9 cellular contexts compared by ENCODE assay signal in the genomic region with DNA sequence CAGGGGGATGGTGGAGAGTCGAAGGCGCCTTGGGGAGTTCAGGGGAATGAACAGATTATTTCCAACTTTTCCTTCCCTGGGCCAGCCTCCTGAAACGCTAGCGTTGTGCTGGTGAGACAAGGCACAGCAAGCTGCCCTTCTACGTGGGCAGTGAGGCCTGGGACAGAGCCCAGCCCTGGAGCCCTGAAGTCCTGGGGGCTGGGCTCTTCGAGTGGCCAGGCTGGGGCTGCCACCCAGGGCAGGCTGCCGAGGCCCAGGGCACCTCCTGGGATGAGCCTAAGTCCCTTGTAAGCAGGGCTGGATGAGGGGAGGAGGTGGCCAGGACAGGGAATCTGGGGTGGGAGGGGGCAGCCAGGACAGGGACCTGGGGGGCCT. TPM values are rescaled to one million over a fixed set of nuclear protein-coding genes. Genes with fewer than 3 reads are reported as not detected.
A peak's percentile ranks its signal among the peaks of the same experiment; 100 is the strongest.
DNase-seq lines count a peak whose midpoint lies in the region; ATAC-seq, FAIRE-seq and TF ChIP-seq lines count a peak whose summit lies in the region.
"Had no signal": no experiment of that assay in that cellular context is flagged by ENCODE, and none has a peak within 500 bp of the region (broad histone marks: within the 10 kb centered on the region; RNA-seq: fewer than 3 reads in every experiment).

No MANE protein-coding gene starts in this region.

- no peak overlapping the region for H3K27ac ChIP-seq in astrocyte (ENCODE audit: low read depth, low read length)
- H3K27ac ChIP-seq in temporal lobe (ENCODE audit: low read depth, low read length), result peak overlapping the region; percentile 98

- H3K9me3 ChIP-seq in astrocyte (ENCODE audit: insufficient read depth, low read depth, low read length), result no peaks in the 10 kb centered on the region

- peak overlapping the region; percentile 98 for H2AFZ ChIP-seq in astrocyte (ENCODE audit: low read depth, low read length)

- ATAC-seq in left lobe of liver, result peak; percentile 22
- ATAC-seq in GM18870 (IDR thresholded peaks at IDR 0.05; ENCODE audit: unreplicated experiment), result no peak

- H4K20me1 ChIP-seq in astrocyte (ENCODE audit: insufficient read depth, low read length), result no peaks in the 10 kb centered on the region

- peak overlapping the region; percentile 72 for H3K9ac ChIP-seq in astrocyte (ENCODE audit: low read length)

- H3K4me3 ChIP-seq in astrocyte (ENCODE audit: insufficient read depth, low read depth, low read length), result no peak overlapping the region

- no peaks in the 10 kb centered on the region for H3K4me1 Mint-ChIP-seq in astrocyte (ENCODE audit: low read depth, unreplicated experiment)

- no peaks in the 10 kb centered on the region for H3K79me2 ChIP-seq in astrocyte (ENCODE audit: insufficient read depth, low read length)

- DNase-seq in NCI-H345 (lab: John Stamatoyannopoulos, UW) (peak; percentile 16), NCI-H345 treated with DMSO at 0.1 percent for 48 hours (lab: John Stamatoyannopoulos, UW; ENCODE audit: unreplicated experiment) (no peak), astrocyte (ENCODE audit: low read depth) (no peak), left lobe of liver (ENCODE audit: low spot score) (peak; percentile 72), UCSD-AML1 (lab: John Stamatoyannopoulos, UW; ENCODE audit: unreplicated experiment) (no peak)
- no peak for DNase-seq in activated effector memory CD4-positive, alpha-beta T cell treated with anti-CD3 and anti-CD28 coated beads, Interleukin-2, amount 50 U/mL, for 16 hours

- no peak for FAIRE-seq in astrocyte (lab: Jason Lieb, UNC)

- peak overlapping the region; percentile 40 for H3K4me3 Mint-ChIP-seq in astrocyte (ENCODE audit: unreplicated experiment)

- H3K27ac Mint-ChIP-seq in astrocyte (ENCODE audit: unreplicated experiment), result no peak overlapping the region

- TF ChIP-seq CTCF in astrocyte (IDR thresholded peaks at IDR 0.05; ENCODE audit: insufficient read depth, low read depth, low read length), result no peak

- peaks cover 7% of the 10 kb centered on the region for H3K27me3 Mint-ChIP-seq in astrocyte (ENCODE audit: low read depth, unreplicated experiment)

- H3K36me3 ChIP-seq in astrocyte (ENCODE audit: insufficient read depth, low read length), result no peaks in the 10 kb centered on the region

- H3K27me3 ChIP-seq in astrocyte (ENCODE audit: insufficient read depth, low read length), result no peaks in the 10 kb centered on the region

- H3K36me3 Mint-ChIP-seq in astrocyte (ENCODE audit: low read depth, unreplicated experiment), result no peaks in the 10 kb centered on the region

- peak overlapping the region; percentile 93 for H3K4me2 ChIP-seq in astrocyte (ENCODE audit: low read length)

- H3K4me1 ChIP-seq in astrocyte (ENCODE audit: insufficient read depth, low read length), result peaks cover 7% of the 10 kb centered on the region

- H3K9me3 Mint-ChIP-seq in astrocyte (ENCODE audit: unreplicated experiment), result no peaks in the 10 kb centered on the region

RNA-seq across cellular contexts. Expression of a gene that starts 1.4 kb away (rescaled TPM):
- total RNA-seq in astrocyte (not detected in 2 replicates), left lobe of liver (30.3 TPM), temporal lobe (0.74 TPM)
- total RNA-seq: glomerular endothelial cell had no signal

RNA-seq across cellular contexts. Expression of a gene that starts 5.6 kb away (rescaled TPM):
- total RNA-seq in astrocyte, result 0.77 and 1.6 TPM in 2 replicates
- 411 TPM for total RNA-seq in left lobe of liver
- total RNA-seq in temporal lobe, result not detected
- total RNA-seq: glomerular endothelial cell had no signal

RNA-seq across cellular contexts. Expression of a gene that starts 6.1 kb away (rescaled TPM):
- total RNA-seq in astrocyte (67.7 and 70.4 TPM in 2 replicates), left lobe of liver (112 TPM), temporal lobe (41.8 TPM)

RNA-seq across cellular contexts. Expression of a gene that starts 26.7 kb away (rescaled TPM):
- total RNA-seq in astrocyte (5.0 and 5.6 TPM in 2 replicates), left lobe of liver (5.2 TPM), temporal lobe (103 TPM)
- total RNA-seq: glomerular endothelial cell had no signal

RNA-seq across cellular contexts. Expression of a gene that starts 32.1 kb away (rescaled TPM):
- 0.22 and 0.45 TPM in 2 replicates for total RNA-seq in astrocyte
- total RNA-seq in left lobe of liver, result not detected
- total RNA-seq in temporal lobe, result 0.74 TPM
- total RNA-seq: glomerular endothelial cell had no signal

Comparison
In these comparisons a context has a peak if more than half of its experiments do, and no peak if none do; other contexts are left out.
1. DNase-seq: peak in NCI-H345 (single experiment) and left lobe of liver (single experiment); none in NCI-H345 treated with DMSO at 0.1 percent for 48 hours (single experiment), astrocyte (single experiment), UCSD-AML1 (single experiment) and activated effector memory CD4-positive, alpha-beta T cell treated with anti-CD3 and anti-CD28 coated beads, Interleukin-2, amount 50 U/mL, for 16 hours (single experiment).
2. RNA of a gene that starts 1.4 kb away (total RNA-seq): 30.3 TPM in left lobe of liver (single experiment); 0.74 TPM in temporal lobe (single experiment) and not detected in astrocyte; every median in the first group is over 10 times any median in the second.
3. RNA of a gene that starts 5.6 kb away (total RNA-seq): 411 TPM in left lobe of liver (single experiment); 0.77 to 1.6 TPM in astrocyte and not detected in temporal lobe (single experiment); every median in the first group is over 100 times any median in the second.